In genomic region chr1:30106125-30106524, GRCh38 we compare ENCODE assay signal across 8 cellular contexts.
A peak's percentile ranks its signal among the peaks of the same experiment; 100 is the strongest.
DNase-seq lines count a peak whose midpoint lies in the region; TF ChIP-seq lines count a peak whose summit lies in the region.
"Had no signal": no experiment of that assay in that cellular context is flagged by ENCODE, and none has a peak within 500 bp of the region (broad histone marks: within the 10 kb centered on the region; RNA-seq: fewer than 3 reads in every experiment).

No MANE protein-coding gene starts in this region.

- H3F3A ChIP-seq in neural progenitor cell (ENCODE audit: low read depth), result no peaks in the 10 kb centered on the region

- H3K4me3 Mint-ChIP-seq in neural progenitor cell, result no peak overlapping the region

- H3K9ac ChIP-seq in neural progenitor cell, result no peak overlapping the region

- TF ChIP-seq CTCF in GM12872 (IDR thresholded peaks at IDR 0.05; ENCODE audit: insufficient read depth, low read depth, low read length) (peak; percentile 65), neural progenitor cell (IDR thresholded peaks at IDR 0.05) (peak; percentile 70)

- H3K9me3 ChIP-seq in neural progenitor cell (ENCODE audit: low read depth), result no peaks in the 10 kb centered on the region
- H3K9me3 ChIP-seq: pancreas had no signal

- no peaks in the 10 kb centered on the region for H4K20me1 ChIP-seq in neural progenitor cell (ENCODE audit: low read depth)

- no peaks in the 10 kb centered on the region for H3K36me3 Mint-ChIP-seq in neural progenitor cell

- no peak overlapping the region for H3K4me3 ChIP-seq in neural progenitor cell
- H3K4me3 ChIP-seq: pancreas had no signal

- no peak overlapping the region for H3K27ac Mint-ChIP-seq in neural progenitor cell

- no peak overlapping the region for H3K27ac ChIP-seq in neural progenitor cell
- H3K27ac ChIP-seq: pancreas had no signal

- H3K4me2 ChIP-seq in neural progenitor cell, result no peak overlapping the region

- peaks cover 5% of the 10 kb centered on the region for H3K4me1 Mint-ChIP-seq in neural progenitor cell

- H3K36me3 ChIP-seq in neural progenitor cell, result no peaks in the 10 kb centered on the region
- H3K36me3 ChIP-seq: pancreas had no signal

- H3K27me3 ChIP-seq in neural progenitor cell, result peaks cover 8% of the 10 kb centered on the region
- H3K27me3 ChIP-seq: pancreas had no signal

- H3K79me2 ChIP-seq in neural progenitor cell (ENCODE audit: low read depth), result no peaks in the 10 kb centered on the region

- peak overlapping the region; percentile 40 for H2AFZ ChIP-seq in neural progenitor cell (replicated peaks)

- H3K9me3 Mint-ChIP-seq in neural progenitor cell, result no peaks in the 10 kb centered on the region

- peaks cover 13% of the 10 kb centered on the region for H3K27me3 Mint-ChIP-seq in neural progenitor cell (ENCODE audit: insufficient read depth, low read depth)

- peaks cover 7% of the 10 kb centered on the region for H3K4me1 ChIP-seq in neural progenitor cell
- H3K4me1 ChIP-seq: pancreas had no signal

- DNase-seq in NCI-H1092 (lab: John Stamatoyannopoulos, UW) (peak; percentile 25), dermis microvascular lymphatic vessel endothelial cell (ENCODE audit: low read depth in 2 of 2) (peak; percentile 18 to 45), neural progenitor cell (ENCODE audit: low spot score) (peak; percentile 82), SW 1271 (lab: John Stamatoyannopoulos, UW) (no peak), COLO829 (ENCODE audit: low spot score) (no peak)
- no peak for DNase-seq in activated effector memory CD4-positive, alpha-beta T cell treated with anti-CD3 and anti-CD28 coated beads, Interleukin-2, amount 50 U/mL, for 16 hours

Comparison
In these comparisons a context has a peak if more than half of its experiments do, and no peak if none do; other contexts are left out.
1. DNase-seq: peak in NCI-H1092 (single experiment), dermis microvascular lymphatic vessel endothelial cell (2 of 2) and neural progenitor cell (single experiment); none in activated effector memory CD4-positive, alpha-beta T cell treated with anti-CD3 and anti-CD28 coated beads, Interleukin-2, amount 50 U/mL, for 16 hours (single experiment), SW 1271 (0 of 2) and COLO829 (single experiment).